Comparison of ENCODE assay signal across 14 cellular contexts in the genomic region with DNA sequence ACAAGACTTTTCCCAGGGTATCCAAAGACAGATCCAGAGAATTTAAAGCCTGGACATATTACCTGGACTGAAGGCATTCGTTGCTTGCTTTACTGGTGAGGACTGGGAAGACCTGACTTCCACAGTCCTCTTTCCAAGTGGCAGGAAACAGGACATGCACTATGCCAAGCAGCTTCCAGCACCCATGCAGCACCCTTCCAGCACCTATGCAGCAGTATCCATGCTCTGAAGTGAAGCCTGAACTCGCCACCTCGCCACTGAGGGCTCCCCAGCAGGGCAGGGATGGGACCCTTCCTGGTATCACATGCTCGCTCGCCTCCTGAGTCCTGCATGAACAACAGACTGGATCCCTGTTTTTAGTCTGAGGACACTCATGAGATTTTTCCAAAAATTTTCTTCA.
DNase-seq lines count a peak whose midpoint lies in the region; ATAC-seq, FAIRE-seq and TF ChIP-seq lines count a peak whose summit lies in the region.
"Had no signal": no experiment of that assay in that cellular context is flagged by ENCODE, and none has a peak within 500 bp of the region (broad histone marks: within the 10 kb centered on the region; RNA-seq: fewer than 3 reads in every experiment).

No MANE protein-coding gene starts in this region.

- no peak overlapping the region for H3K4me3 Mint-ChIP-seq in HFFc6
- no peak overlapping the region for H3K4me3 Mint-ChIP-seq in astrocyte (ENCODE audit: unreplicated experiment)
- H3K4me3 Mint-ChIP-seq: activated CD4-positive, alpha-beta T cell treated with anti-CD3 and anti-CD28 coated beads for 36 hours; stimulated activated naive B cell treated with anti-CD40 and anti-IgM and Interleukin-4, amounts not matched to agents 10 μg/mL and 1 μg/mL and 100 μg/mL, for 72 hours had no signal

- in situ Hi-C loops in HAP-1 (cut with MboI; ENCODE audit: low sequenced_read_pairs), result no loop called here

- peaks cover 91% of the 10 kb centered on the region for H3K4me1 Mint-ChIP-seq in HFFc6 (ENCODE audit: low read depth)
- H3K4me1 Mint-ChIP-seq in astrocyte (ENCODE audit: low read depth, unreplicated experiment), result peaks cover 35% of the 10 kb centered on the region

- H3K9ac ChIP-seq in astrocyte (ENCODE audit: low read length), result peak overlapping the region; percentile 22

- H4K20me1 ChIP-seq in astrocyte (ENCODE audit: insufficient read depth, low read length), result peaks cover 24% of the 10 kb centered on the region

- peak in 1 of 4 donors; percentile 1 for ATAC-seq in right lobe of liver
- ATAC-seq: activated CD4-positive, alpha-beta T cell treated with anti-CD3 and anti-CD28 coated beads for 36 hours; stimulated activated naive B cell treated with anti-CD40 and anti-IgM and Interleukin-4, amounts not matched to agents 10 μg/mL and 1 μg/mL and 100 μg/mL, for 72 hours; T-helper 17 cell had no signal

- no peak for FAIRE-seq in astrocyte (lab: Jason Lieb, UNC)

- peak overlapping the region; percentile 41 for H3K4me2 ChIP-seq in astrocyte (ENCODE audit: low read length)

- DNase-seq in HFFc6 (no peak), astrocyte (ENCODE audit: low read depth) (no peak), right lobe of liver (no peak), dedifferentiated amniotic fluid mesenchymal stem cell (ENCODE audit: extremely low spot score) (no peak), HAP-1 (ENCODE audit: low spot score in 2 of 2) (no peak), cerebellum (ENCODE audit: low spot score) (no peak), NK-92 (lab: John Stamatoyannopoulos, UW; ENCODE audit: unreplicated experiment) (no peak)
- DNase-seq: activated CD4-positive, alpha-beta T cell treated with anti-CD3 and anti-CD28 coated beads for 36 hours; BE2C; EL; MG63; stimulated activated naive B cell treated with anti-CD40 and anti-IgM and Interleukin-4, amounts not matched to agents 10 μg/mL and 1 μg/mL and 100 μg/mL, for 72 hours; T-helper 17 cell had no signal

- H3K79me2 ChIP-seq in ACC112 (ENCODE audit: control insufficient read depth, insufficient read depth, low read length, unreplicated experiment), result peaks cover 85% of the 10 kb centered on the region
- H3K79me2 ChIP-seq in astrocyte (ENCODE audit: insufficient read depth, low read length), result peaks cover 96% of the 10 kb centered on the region

- intact Hi-C loops in right lobe of liver (cut with DNase I), result no loop called here

- H3K4me3 ChIP-seq in ACC112 (ENCODE audit: low read depth, low read length), result no peak overlapping the region
- no peak overlapping the region for H3K4me3 ChIP-seq in astrocyte (ENCODE audit: insufficient read depth, low read depth, low read length)
- H3K4me3 ChIP-seq in right lobe of liver, result no peak overlapping the region
- no peak overlapping the region for H3K4me3 ChIP-seq in HAP-1
- H3K4me3 ChIP-seq: MG63 had no signal

- H3K9me3 ChIP-seq in astrocyte (ENCODE audit: insufficient read depth, low read depth, low read length), result no peaks in the 10 kb centered on the region
- no peaks in the 10 kb centered on the region for H3K9me3 ChIP-seq in right lobe of liver
- H3K9me3 ChIP-seq in HAP-1, result no peaks in the 10 kb centered on the region
- H3K9me3 ChIP-seq: BE2C, MG63 had no signal

- H3K4me1 ChIP-seq in ACC112 (ENCODE audit: control insufficient read depth, insufficient read depth, low read length, unreplicated experiment) (peaks cover 62% of the 10 kb centered on the region), astrocyte (ENCODE audit: insufficient read depth, low read length) (peaks cover 47% of the 10 kb centered on the region), right lobe of liver (peaks cover 0 to 65% (median 24%) of the 10 kb centered on the region in 4 donors), HAP-1 (no peaks in the 10 kb centered on the region)

- 76% methylated on average over 4 of the region's 5 CpGs for WGBS in right lobe of liver (ENCODE audit: insufficient coverage, low coverage, low lambda C conversion rate, missing lambda C conversion rate)

- H3K27ac Mint-ChIP-seq in HFFc6 (peak overlapping the region; percentile 94), astrocyte (ENCODE audit: unreplicated experiment) (no peak overlapping the region)
- H3K27ac Mint-ChIP-seq: T-helper 17 cell had no signal

- H3K27ac ChIP-seq in ACC112 (ENCODE audit: low read depth, low read length) (peak overlapping the region; percentile 99), astrocyte (ENCODE audit: low read depth, low read length) (peak overlapping the region; percentile 7), right lobe of liver (peak overlapping the region; percentile 0 to 61 (median 7))

- no peaks in the 10 kb centered on the region for H3K9me3 Mint-ChIP-seq in HFFc6
- H3K9me3 Mint-ChIP-seq in astrocyte (ENCODE audit: unreplicated experiment), result no peaks in the 10 kb centered on the region
- H3K9me3 Mint-ChIP-seq: stimulated activated naive B cell treated with anti-CD40 and anti-IgM and Interleukin-4, amounts not matched to agents 10 μg/mL and 1 μg/mL and 100 μg/mL, for 72 hours had no signal

- H3K36me3 ChIP-seq in ACC112 (ENCODE audit: insufficient read depth, low read length), result peaks cover 7% of the 10 kb centered on the region; the same call in 1 of the 2 replicates
- H3K36me3 ChIP-seq in astrocyte (ENCODE audit: insufficient read depth, low read length), result peaks cover 4% of the 10 kb centered on the region
- no peaks in the 10 kb centered on the region for H3K36me3 ChIP-seq in right lobe of liver
- 0 out of 2 replicates have a peak, but pooled peaks cover 2% of the 10 kb centered on the region for H3K36me3 ChIP-seq in HAP-1 (replicated peaks)
- H3K36me3 ChIP-seq: BE2C had no signal

- no peak for TF ChIP-seq POLR2A in right lobe of liver (IDR thresholded peaks at IDR 0.05)

- H3K27me3 ChIP-seq in ACC112 (ENCODE audit: insufficient read depth, low read length) (no peaks in the 10 kb centered on the region), astrocyte (ENCODE audit: insufficient read depth, low read length) (no peaks in the 10 kb centered on the region), right lobe of liver (no peaks in the 10 kb centered on the region), HAP-1 (ENCODE audit: low read depth) (no peaks in the 10 kb centered on the region)
- H3K27me3 ChIP-seq: BE2C, MG63 had no signal

- no peak for TF ChIP-seq CTCF in HFFc6 (IDR thresholded peaks at IDR 0.05)
- no peak for TF ChIP-seq CTCF in astrocyte (IDR thresholded peaks at IDR 0.05; ENCODE audit: insufficient read depth, low read depth, low read length)
- no peak for TF ChIP-seq CTCF in right lobe of liver (IDR thresholded peaks at IDR 0.05)

- H3K36me3 Mint-ChIP-seq in HFFc6 (ENCODE audit: low read depth) (peaks cover 46% of the 10 kb centered on the region), astrocyte (ENCODE audit: low read depth, unreplicated experiment) (peaks cover 7% of the 10 kb centered on the region)

- H2AFZ ChIP-seq in ACC112 (ENCODE audit: low read length, unreplicated experiment) (no peak overlapping the region), astrocyte (ENCODE audit: low read depth, low read length) (no peak overlapping the region)

- H3K27me3 Mint-ChIP-seq in HFFc6 (ENCODE audit: insufficient read depth) (peaks cover 3% of the 10 kb centered on the region; the same call in 1 of the 2 replicates), astrocyte (ENCODE audit: low read depth, unreplicated experiment) (no peaks in the 10 kb centered on the region)
- H3K27me3 Mint-ChIP-seq: activated CD4-positive, alpha-beta T cell treated with anti-CD3 and anti-CD28 coated beads for 36 hours; stimulated activated naive B cell treated with anti-CD40 and anti-IgM and Interleukin-4, amounts not matched to agents 10 μg/mL and 1 μg/mL and 100 μg/mL, for 72 hours; T-helper 17 cell had no signal

Comparison
In these comparisons a context has a peak if more than half of its experiments do, and no peak if none do; other contexts are left out.
1. H3K27ac ChIP-seq: peak in every context shown above with its lines; median percentile 99 in ACC112; 7 in astrocyte; 7 in right lobe of liver.